In genomic region chr4:64518600-64518999, GRCh38 we compare ENCODE assay signal across 8 cellular contexts.
"Had no signal": no experiment of that assay in that cellular context is flagged by ENCODE, and none has a peak within 500 bp of the region (broad histone marks: within the 10 kb centered on the region; RNA-seq: fewer than 3 reads in every experiment).

No MANE protein-coding gene starts in this region.

- H3K4me3 ChIP-seq: HAP-1 had no signal

- H3K27ac ChIP-seq: HL-60 had no signal

- DNase-seq: GOT3, H7, HFFc6, KBM-7 had no signal

- H3K36me3 ChIP-seq: HAP-1 had no signal

- H3K4me1 ChIP-seq: HAP-1 had no signal

- H3K9me3 ChIP-seq: HAP-1 had no signal

- ATAC-seq: HCT116, HepG2 had no signal
